In the genomic region with DNA sequence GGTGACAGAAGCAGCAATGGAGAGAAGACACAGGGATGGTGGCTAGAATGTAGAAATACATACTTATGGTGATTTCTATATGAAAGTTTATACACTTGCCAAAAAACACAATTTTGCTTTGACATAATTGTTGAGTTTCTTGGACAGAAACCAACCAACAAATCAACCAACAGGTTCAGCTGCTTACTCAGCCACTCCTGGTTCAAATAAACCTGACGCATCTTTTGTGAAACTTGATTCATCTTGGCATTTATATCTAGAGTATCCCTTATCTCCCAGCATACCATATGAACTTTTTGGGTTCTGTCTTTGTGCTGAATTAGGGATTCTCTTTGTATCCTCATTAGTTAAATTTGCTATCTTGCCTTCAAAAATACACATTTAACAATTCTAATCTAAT, we compare ENCODE assay signal across 22 cellular contexts. TPM values are rescaled to one million over a fixed set of nuclear protein-coding genes. Genes with fewer than 3 reads are reported as not detected.
DNase-seq lines count a peak whose midpoint lies in the region; ATAC-seq, FAIRE-seq and TF ChIP-seq lines count a peak whose summit lies in the region.
"Had no signal": no experiment of that assay in that cellular context is flagged by ENCODE, and none has a peak within 500 bp of the region (broad histone marks: within the 10 kb centered on the region; RNA-seq: fewer than 3 reads in every experiment).

No MANE protein-coding gene starts in this region.

- dilution Hi-C loops in mammary epithelial cell (cut with HindIII; ENCODE audit: low sequenced_read_pairs): no loop called here
- dilution Hi-C loops in keratinocyte (cut with MboI; ENCODE audit: extremely low pct_ligation_motif_present, low sequenced_read_pairs): no loop called here

- H3K79me2 ChIP-seq in mammary epithelial cell (ENCODE audit: insufficient read depth, low read length): no peaks in the 10 kb centered on the region
- no peaks in the 10 kb centered on the region for H3K79me2 ChIP-seq in keratinocyte (ENCODE audit: control insufficient read depth, insufficient read depth, low read length)

- H3K4me1 Mint-ChIP-seq in MCF 10A (ENCODE audit: insufficient read depth, unreplicated experiment): peaks cover 4% of the 10 kb centered on the region
- H3K4me1 Mint-ChIP-seq in activated CD4-positive, alpha-beta memory T cell treated with anti-CD3 and anti-CD28 coated beads for 36 hours (ENCODE audit: low read depth): no peaks in the 10 kb centered on the region
- H3K4me1 Mint-ChIP-seq: IgD-negative memory B cell had no signal

- H4K20me1 ChIP-seq in mammary epithelial cell (ENCODE audit: insufficient read depth, low read length) (no peaks in the 10 kb centered on the region), keratinocyte (ENCODE audit: control insufficient read depth, extremely low read depth, insufficient read depth, low read length) (no peaks in the 10 kb centered on the region)

- H3K4me1 ChIP-seq in mammary epithelial cell (ENCODE audit: insufficient read depth, low read length) (peaks cover 14% of the 10 kb centered on the region), keratinocyte (ENCODE audit: control insufficient read depth, extremely low read depth, insufficient read depth, low read length) (peaks cover 5% of the 10 kb centered on the region)
- H3K4me1 ChIP-seq: A549, HAP-1 had no signal

- no peak overlapping the region for H2AFZ ChIP-seq in mammary epithelial cell (ENCODE audit: low read depth, low read length)
- H2AFZ ChIP-seq in keratinocyte (ENCODE audit: control insufficient read depth, low read length): no peak overlapping the region
- H2AFZ ChIP-seq: GM23248 had no signal

- no peak overlapping the region for H3K4me3 Mint-ChIP-seq in MCF 10A (ENCODE audit: unreplicated experiment)
- no peak overlapping the region for H3K4me3 Mint-ChIP-seq in activated CD4-positive, alpha-beta memory T cell treated with anti-CD3 and anti-CD28 coated beads for 36 hours
- H3K4me3 Mint-ChIP-seq: CD4-positive, alpha-beta T cell; IgD-negative memory B cell had no signal

- peak; percentile 22 for DNase-seq in MCF 10A (ENCODE audit: unreplicated experiment)
- no peak for DNase-seq in mammary epithelial cell
- DNase-seq in RWPE1 (ENCODE audit: low spot score): peak; percentile 7
- DNase-seq in epithelial cell of prostate (ENCODE audit: low read depth, low spot score): peak; percentile 40
- DNase-seq in keratinocyte (ENCODE audit: low read depth, low spot score): peak; percentile 11
- DNase-seq in activated CD4-positive, alpha-beta memory T cell treated with anti-CD3 and anti-CD28 coated beads for 36 hours: no peak
- no peak for DNase-seq in NOMO-1 treated with dmso at 0.1 percent for 144 hours (lab: John Stamatoyannopoulos, UW; ENCODE audit: unreplicated experiment)
- DNase-seq: AML-193; CD4-positive, alpha-beta T cell; DMS153; DMS79; GF-D8; GM23248 had no signal

- H3K4me3 ChIP-seq in mammary epithelial cell (replicated peaks in 1 of 3; ENCODE audit: insufficient read depth in 1 of 3, low read depth in 2 of 3, low read length in 3 of 3): no peak overlapping the region
- H3K4me3 ChIP-seq in keratinocyte (ENCODE audit: control insufficient read depth in 2 of 3, extremely low read depth in 1 of 3, insufficient read depth in 2 of 3, low read depth in 1 of 3, low read length in 3 of 3): no peak overlapping the region
- H3K4me3 ChIP-seq: A549, GM23248, HAP-1 had no signal

- no peak for TF ChIP-seq CTCF in MCF 10A (IDR thresholded peaks at IDR 0.05; ENCODE audit: unreplicated experiment)
- no peak for TF ChIP-seq CTCF in mammary epithelial cell (conservative IDR thresholded peaks at IDR 0.05 in 1 of 2, IDR thresholded peaks at IDR 0.05 in 1 of 2; ENCODE audit: extremely low read depth in 1 of 2, insufficient read depth in 1 of 2, low read depth in 1 of 2, low read length in 2 of 2)
- TF ChIP-seq CTCF in RWPE1 (conservative IDR thresholded peaks at IDR 0.05; ENCODE audit: low read depth): no peak
- no peak for TF ChIP-seq CTCF in keratinocyte (optimal IDR thresholded peaks at IDR 0.05 in 1 of 3, IDR thresholded peaks at IDR 0.05 in 1 of 3, conservative IDR thresholded peaks at IDR 0.05 in 1 of 3; ENCODE audit: extremely low read depth in 1 of 3, insufficient read depth in 2 of 3, low read length in 3 of 3)

- BruUV-seq in MCF 10A (replicated peaks; lab: Mats Ljungman, UMichigan) (no TSS peak), mammary epithelial cell (replicated peaks; lab: Mats Ljungman, UMichigan) (no TSS peak)

- H3K9me3 Mint-ChIP-seq in MCF 10A (ENCODE audit: unreplicated experiment): no peaks in the 10 kb centered on the region
- H3K9me3 Mint-ChIP-seq in activated CD4-positive, alpha-beta memory T cell treated with anti-CD3 and anti-CD28 coated beads for 36 hours: no peaks in the 10 kb centered on the region
- H3K9me3 Mint-ChIP-seq: CD4-positive, alpha-beta T cell; IgD-negative memory B cell had no signal

- CTCF ChIA-PET in MCF 10A (lab: Yijun Ruan, JAX): interaction anchor here (0.5 to 0.8 kb wide), 3 partner anchors 91 to 962 kb away, joined by 3 to 4 read pairs (median 3); no protein-coding TSS in a partner anchor
- CTCF ChIA-PET in mammary epithelial cell (lab: Charles Lee; ENCODE audit: low non-redundant PET): no interaction called here
- CTCF ChIA-PET in RWPE1 (lab: Yijun Ruan, JAX): interaction anchor here (0.6 kb wide), 1 partner anchor 608 kb away, joined by 5 read pairs; no protein-coding TSS in a partner anchor
- CTCF ChIA-PET in activated CD4-positive, alpha-beta memory T cell treated with anti-CD3 and anti-CD28 coated beads for 36 hours (lab: Charles Lee): no interaction called here

- in situ Hi-C loops in mammary epithelial cell (cut with MboI; ENCODE audit: low sequenced_read_pairs in 2 of 2): loop anchor here in 1 of 2 donors (10.0 kb wide), 1 partner anchor 572 kb away; no protein-coding TSS in a partner anchor

- H3K9me3 ChIP-seq in mammary epithelial cell (replicated peaks; ENCODE audit: insufficient read depth, low read length) (no peaks in the 10 kb centered on the region), keratinocyte (ENCODE audit: control insufficient read depth, low read depth, low read length) (no peaks in the 10 kb centered on the region)
- H3K9me3 ChIP-seq: A549, HAP-1 had no signal

- intact Hi-C loops in MCF 10A (cut with micrococcal nuclease) (loop anchor here (2.0 kb wide), 1 partner anchor 70 kb away; no protein-coding TSS in a partner anchor), mammary epithelial cell (cut with micrococcal nuclease) (loop anchor here (10.0 kb wide), 2 partner anchors 252 to 492 kb away; no protein-coding TSS in a partner anchor)
- intact Hi-C loops in activated CD4-positive, alpha-beta memory T cell treated with anti-CD3 and anti-CD28 coated beads for 36 hours (cut with micrococcal nuclease): no loop called here

- no peak for ATAC-seq in GM19395 (IDR thresholded peaks at IDR 0.05; ENCODE audit: unreplicated experiment)
- ATAC-seq: A549, HepG2 had no signal

- WGBS in mammary epithelial cell (ENCODE audit: low coverage, missing lambda C conversion rate): 56% methylated on average over 1 of the region's 1 CpG

- H3K27me3 Mint-ChIP-seq in MCF 10A (ENCODE audit: insufficient read depth, unreplicated experiment): no peaks in the 10 kb centered on the region
- no peaks in the 10 kb centered on the region for H3K27me3 Mint-ChIP-seq in activated CD4-positive, alpha-beta memory T cell treated with anti-CD3 and anti-CD28 coated beads for 36 hours
- H3K27me3 Mint-ChIP-seq: IgD-negative memory B cell had no signal

- H3K27me3 ChIP-seq in mammary epithelial cell (ENCODE audit: insufficient read depth, low read length) (no peaks in the 10 kb centered on the region), keratinocyte (ENCODE audit: control insufficient read depth, extremely low read depth, insufficient read depth, low read length) (no peaks in the 10 kb centered on the region)

- H3K9ac ChIP-seq in mammary epithelial cell (ENCODE audit: insufficient read depth, low read length) (no peak overlapping the region), keratinocyte (ENCODE audit: control insufficient read depth, extremely low read depth, insufficient read depth, low read length) (no peak overlapping the region)
- H3K9ac ChIP-seq: GM23248 had no signal

- H3K36me3 ChIP-seq in mammary epithelial cell (ENCODE audit: insufficient read depth, low read length) (no peaks in the 10 kb centered on the region), keratinocyte (ENCODE audit: control insufficient read depth in 2 of 2, extremely low read depth in 1 of 2, insufficient read depth in 2 of 2, low read length in 2 of 2) (no peaks in the 10 kb centered on the region)
- H3K36me3 ChIP-seq: HAP-1 had no signal

- no peaks in the 10 kb centered on the region for H3K9me1 ChIP-seq in keratinocyte (ENCODE audit: control insufficient read depth, extremely low read depth, insufficient read depth, low read length)

- no peak overlapping the region for H3K4me2 ChIP-seq in mammary epithelial cell (ENCODE audit: insufficient read depth, low read depth, low read length)
- no peak overlapping the region for H3K4me2 ChIP-seq in keratinocyte (ENCODE audit: control insufficient read depth, extremely low read depth, insufficient read depth, low read depth, low read length)
- H3K4me2 ChIP-seq: A549 had no signal

- H3K27ac Mint-ChIP-seq in MCF 10A (ENCODE audit: low read depth, unreplicated experiment): no peak overlapping the region
- H3K27ac Mint-ChIP-seq in activated CD4-positive, alpha-beta memory T cell treated with anti-CD3 and anti-CD28 coated beads for 36 hours: no peak overlapping the region
- H3K27ac Mint-ChIP-seq: CD4-positive, alpha-beta T cell; IgD-negative memory B cell had no signal

- POLR2A ChIA-PET in MCF 10A (lab: Yijun Ruan, JAX) (no interaction called here), RWPE1 (lab: Yijun Ruan, JAX; ENCODE audit: low non-redundant PET) (no interaction called here)
- POLR2A ChIA-PET in activated CD4-positive, alpha-beta memory T cell treated with anti-CD3 and anti-CD28 coated beads for 36 hours (lab: Charles Lee): no interaction called here

- no peaks in the 10 kb centered on the region for H3K36me3 Mint-ChIP-seq in MCF 10A (ENCODE audit: insufficient read depth, unreplicated experiment)
- no peaks in the 10 kb centered on the region for H3K36me3 Mint-ChIP-seq in activated CD4-positive, alpha-beta memory T cell treated with anti-CD3 and anti-CD28 coated beads for 36 hours
- H3K36me3 Mint-ChIP-seq: IgD-negative memory B cell had no signal

- H3K27ac ChIP-seq in mammary epithelial cell (ENCODE audit: insufficient read depth, low read depth, low read length): no peak overlapping the region
- no peak overlapping the region for H3K27ac ChIP-seq in RWPE1
- H3K27ac ChIP-seq in epithelial cell of prostate: no peak overlapping the region
- no peak overlapping the region for H3K27ac ChIP-seq in keratinocyte (ENCODE audit: control insufficient read depth, insufficient read depth, low read length)
- H3K27ac ChIP-seq: 22Rv1, A549, C4-2B, GM23248 had no signal

- FAIRE-seq in keratinocyte (lab: Jason Lieb, UNC): no peak
- FAIRE-seq: A549, GM19239, HepG2 had no signal

RNA-seq across cellular contexts. Expression of gene ERBB4, which starts 54.1 kb away (rescaled TPM):
- total RNA-seq in MCF 10A (2022) (not detected in 2 replicates), mammary epithelial cell (not detected)
- polyA plus RNA-seq in mammary epithelial cell (not detected), keratinocyte (0.01 TPM in 3 replicates)
- polyA minus RNA-seq in mammary epithelial cell (not detected), keratinocyte (not detected in 3 replicates)
- not detected for polyA plus RNA-seq in keratinocyte (2011; ENCODE audit: low read depth)
- polyA plus RNA-seq in keratinocyte (2011; cell fraction: cytosol; rRNA removed): 0.01 TPM in 1 of 2 replicates, not detected in the other
- polyA plus RNA-seq in keratinocyte (2011; cell fraction: nucleus; rRNA removed): 0.01 TPM in 1 of 2 replicates, not detected in the other
- polyA plus RNA-seq in keratinocyte (2012; ENCODE audit: low replicate concordance): not detected in 2 replicates
- polyA minus RNA-seq in keratinocyte (2011; cell fraction: cytosol; rRNA and poly(A)+ RNA removed): not detected
- polyA minus RNA-seq in keratinocyte (2011; cell fraction: nucleus; rRNA and poly(A)+ RNA removed): not detected in 2 replicates
- not detected for total RNA-seq in activated CD4-positive, alpha-beta memory T cell treated with anti-CD3 and anti-CD28 coated beads for 36 hours
- total RNA-seq: CD4-positive, alpha-beta T cell; GM23248; HepG2 had no signal
- polyA plus RNA-seq: A549, BJ, GM23248, HepG2, IgD-negative memory B cell had no signal

Comparison
In these comparisons a context has a peak if more than half of its experiments do, and no peak if none do; other contexts are left out.
1. DNase-seq: peak in MCF 10A (single experiment), RWPE1 (single experiment), epithelial cell of prostate (single experiment) and keratinocyte (single experiment); none in mammary epithelial cell (single experiment), activated CD4-positive, alpha-beta memory T cell treated with anti-CD3 and anti-CD28 coated beads for 36 hours (single experiment) and NOMO-1 treated with dmso at 0.1 percent for 144 hours (single experiment).
2. CTCF ChIA-PET loops: an anchor here in MCF 10A (0.5 to 0.8 kb wide) and RWPE1 (0.6 kb wide); none called in mammary epithelial cell and activated CD4-positive, alpha-beta memory T cell treated with anti-CD3 and anti-CD28 coated beads for 36 hours.